ENCODE assay signal across 2 cellular contexts in genomic region chr1:94865369-94865768, GRCh38.
TF ChIP-seq lines count a peak whose summit lies in the region.

No MANE protein-coding gene starts in this region.

TF ChIP-seq in liver, 16 proteins besides CTCF, POLR2A, EP300 and RAD21:
- no peak for TF ChIP-seq FOXA1 (IDR thresholded peaks at IDR 0.05)
- no peak for TF ChIP-seq FOXA2 (IDR thresholded peaks at IDR 0.05)
- TF ChIP-seq ZBTB33 (IDR thresholded peaks at IDR 0.05), result no peak
- TF ChIP-seq MAX (IDR thresholded peaks at IDR 0.05), result no peak
- TF ChIP-seq GABPA (IDR thresholded peaks at IDR 0.05 in 1 of 2, conservative IDR thresholded peaks at IDR 0.05 in 1 of 2), result no peak
- TF ChIP-seq HNF4A (conservative IDR thresholded peaks at IDR 0.05), result no peak
- TF ChIP-seq SP1 (IDR thresholded peaks at IDR 0.05), result no peak
- no peak for TF ChIP-seq HNF4G (IDR thresholded peaks at IDR 0.05)
- no peak for TF ChIP-seq REST (IDR thresholded peaks at IDR 0.05)
- no peak for TF ChIP-seq YY1 (IDR thresholded peaks at IDR 0.05)
- TF ChIP-seq TAF1 (conservative IDR thresholded peaks at IDR 0.05), result no peak
- TF ChIP-seq RXRA (IDR thresholded peaks at IDR 0.05), result no peak
- no peak for TF ChIP-seq JUND (IDR thresholded peaks at IDR 0.05)
TF ChIP-seq in liver: peak in this region for 0.

TF ChIP-seq in HepG2, 621 proteins besides CTCF, POLR2A, EP300 and RAD21:
- TF ChIP-seq ZNF792 (CRISPR knock-in tag; IDR thresholded peaks at IDR 0.05), result no peak
- no peak for TF ChIP-seq MED8 (CRISPR knock-in tag; IDR thresholded peaks at IDR 0.05; ENCODE audit: insufficient replicate concordance)
- TF ChIP-seq RNF219 (CRISPR knock-in tag; IDR thresholded peaks at IDR 0.05), result no peak
- no peak for TF ChIP-seq ZNF556 (CRISPR knock-in tag; IDR thresholded peaks at IDR 0.05; ENCODE audit: borderline replicate concordance)
- TF ChIP-seq IKZF5 (CRISPR knock-in tag; IDR thresholded peaks at IDR 0.05), result no peak
- TF ChIP-seq PHF8 (CRISPR knock-in tag; IDR thresholded peaks at IDR 0.05), result no peak
- TF ChIP-seq KLF6 (CRISPR knock-in tag; IDR thresholded peaks at IDR 0.05), result no peak
